34 cellular contexts compared by ENCODE assay signal in the genomic region with DNA sequence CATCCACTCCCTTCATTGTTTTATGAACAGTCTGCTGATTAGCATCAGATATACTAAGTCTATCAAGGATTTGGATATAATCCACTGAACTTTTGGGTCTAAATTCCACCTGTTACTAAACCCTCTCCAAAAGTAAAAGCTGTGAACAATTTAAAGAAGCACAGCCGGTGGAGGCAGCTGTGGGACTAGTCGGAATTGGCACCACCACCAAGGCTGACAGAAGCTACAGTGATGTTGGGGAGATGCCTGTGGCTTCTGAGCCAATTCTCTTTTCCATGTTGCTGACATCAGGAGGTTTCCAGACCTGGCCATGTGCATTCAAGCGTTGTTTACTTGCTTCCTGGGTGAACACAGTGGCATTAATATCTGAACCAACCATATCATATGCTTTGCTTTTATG.
"Had no signal": no experiment of that assay in that cellular context is flagged by ENCODE, and none has a peak within 500 bp of the region (broad histone marks: within the 10 kb centered on the region; RNA-seq: fewer than 3 reads in every experiment).

No MANE protein-coding gene starts in this region.

- DNase-seq: Karpas-422, Kasumi-1, MG63, MM.1S, MV-4-11, NCI-H1048, NCI-H1092, NCI-H1092 treated with DMSO at 0.1 percent for 48 hours, NCI-H1105, NCI-H1105 treated with DMSO at 0.1 percent for 48 hours, NCI-H1417, NCI-H1417 treated with DMSO at 0.1 percent for 48 hours, NCI-H1436, NCI-H1436 treated with DMSO at 0.1 percent for 48 hours, NCI-H146, NCI-H1694, NCI-H1694 treated with DMSO at 0.1 percent for 48 hours, NCI-H187, NCI-H187 treated with DMSO at 0.1 percent for 48 hours, NCI-H1930, NCI-H2029, NCI-H2029 treated with DMSO at 0.1 percent for 48 hours, NCI-H2081, NCI-H2081 treated with DMSO at 0.1 percent for 48 hours, NCI-H2107, NCI-H2171, NCI-H2171 treated with DMSO at 0.1 percent for 48 hours, NCI-H2227 treated with DMSO at 0.1 percent for 48 hours, NCI-H226, NCI-H345, NCI-H446, NCI-H446 treated with DMSO at 0.1 percent for 48 hours, NCI-H510A, NCI-H510A treated with DMSO at 0.1 percent for 48 hours had no signal
